1 cellular context compared by ENCODE assay signal in genomic region chr6:32977953-32978324, GRCh38.
A peak's percentile ranks its signal among the peaks of the same experiment; 100 is the strongest.
TF ChIP-seq lines count a peak whose summit lies in the region.

No MANE protein-coding gene starts in this region.

TF ChIP-seq in HEK293, 187 proteins besides CTCF, POLR2A, EP300 and RAD21 (continued from another document):
- TF ChIP-seq ZNF518A (tag by site-specific recombination; conservative IDR thresholded peaks at IDR 0.05; ENCODE audit: low read depth), result no peak
- peak; percentile 26; the same call in 1 of the 2 replicates for TF ChIP-seq KLF9 (tag by site-specific recombination; IDR thresholded peaks at IDR 0.05; ENCODE audit: low read depth)
- peak; percentile 49 for TF ChIP-seq ZNF366 (tag by site-specific recombination; conservative IDR thresholded peaks at IDR 0.05)
- TF ChIP-seq ZBTB17 (tag by site-specific recombination; IDR thresholded peaks at IDR 0.05), result no peak
- TF ChIP-seq ZNF510 (tag by site-specific recombination; IDR thresholded peaks at IDR 0.05; ENCODE audit: insufficient replicate concordance), result no peak
- TF ChIP-seq ZNF10 (tag by site-specific recombination; IDR thresholded peaks at IDR 0.05), result no peak
- TF ChIP-seq ZNF768 (tag by site-specific recombination; IDR thresholded peaks at IDR 0.05), result no peak
- no peak for TF ChIP-seq ZNF677 (tag by site-specific recombination; IDR thresholded peaks at IDR 0.05)
- TF ChIP-seq, protein P1, sequence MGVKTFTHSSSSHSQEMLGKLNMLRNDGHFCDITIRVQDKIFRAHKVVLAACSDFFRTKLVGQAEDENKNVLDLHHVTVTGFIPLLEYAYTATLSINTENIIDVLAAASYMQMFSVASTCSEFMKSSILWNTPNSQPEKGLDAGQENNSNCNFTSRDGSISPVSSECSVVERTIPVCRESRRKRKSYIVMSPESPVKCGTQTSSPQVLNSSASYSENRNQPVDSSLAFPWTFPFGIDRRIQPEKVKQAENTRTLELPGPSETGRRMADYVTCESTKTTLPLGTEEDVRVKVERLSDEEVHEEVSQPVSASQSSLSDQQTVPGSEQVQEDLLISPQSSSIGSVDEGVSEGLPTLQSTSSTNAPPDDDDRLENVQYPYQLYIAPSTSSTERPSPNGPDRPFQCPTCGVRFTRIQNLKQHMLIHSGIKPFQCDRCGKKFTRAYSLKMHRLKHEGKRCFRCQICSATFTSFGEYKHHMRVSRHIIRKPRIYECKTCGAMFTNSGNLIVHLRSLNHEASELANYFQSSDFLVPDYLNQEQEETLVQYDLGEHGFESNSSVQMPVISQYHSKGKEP (tag by site-specific recombination; IDR thresholded peaks at IDR 0.05), result no peak
- TF ChIP-seq, protein P2, sequence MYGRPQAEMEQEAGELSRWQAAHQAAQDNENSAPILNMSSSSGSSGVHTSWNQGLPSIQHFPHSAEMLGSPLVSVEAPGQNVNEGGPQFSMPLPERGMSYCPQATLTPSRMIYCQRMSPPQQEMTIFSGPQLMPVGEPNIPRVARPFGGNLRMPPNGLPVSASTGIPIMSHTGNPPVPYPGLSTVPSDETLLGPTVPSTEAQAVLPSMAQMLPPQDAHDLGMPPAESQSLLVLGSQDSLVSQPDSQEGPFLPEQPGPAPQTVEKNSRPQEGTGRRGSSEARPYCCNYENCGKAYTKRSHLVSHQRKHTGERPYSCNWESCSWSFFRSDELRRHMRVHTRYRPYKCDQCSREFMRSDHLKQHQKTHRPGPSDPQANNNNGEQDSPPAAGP (tag by site-specific recombination; IDR thresholded peaks at IDR 0.05), result no peak
- no peak for TF ChIP-seq GLIS2 (tag by site-specific recombination; IDR thresholded peaks at IDR 0.05)
- no peak for TF ChIP-seq ZNF449 (tag by site-specific recombination; IDR thresholded peaks at IDR 0.05)
- TF ChIP-seq ZNF341 (tag by site-specific recombination; IDR thresholded peaks at IDR 0.05; ENCODE audit: low read depth), result no peak
- 0 out of 2 replicates have a peak, but pooled peaks have one; percentile 11 for TF ChIP-seq EGR2 (tag by site-specific recombination; IDR thresholded peaks at IDR 0.05; ENCODE audit: low read depth)
- TF ChIP-seq ZNF37A (tag by site-specific recombination; IDR thresholded peaks at IDR 0.05), result no peak
- TF ChIP-seq KLF8 (tag by site-specific recombination; IDR thresholded peaks at IDR 0.05), result peak; percentile 42; the same call in 1 of the 2 replicates
- no peak for TF ChIP-seq ZNF335 (tag by site-specific recombination; conservative IDR thresholded peaks at IDR 0.05)
- TF ChIP-seq ZNF514 (tag by site-specific recombination; IDR thresholded peaks at IDR 0.05), result no peak
- TF ChIP-seq ZNF23 (tag by site-specific recombination; IDR thresholded peaks at IDR 0.05; ENCODE audit: borderline replicate concordance), result no peak
- no peak for TF ChIP-seq RBAK (tag by site-specific recombination; IDR thresholded peaks at IDR 0.05)
- TF ChIP-seq ZBTB21 (tag by site-specific recombination; IDR thresholded peaks at IDR 0.05), result no peak
- no peak for TF ChIP-seq ZNF521 (tag by site-specific recombination; IDR thresholded peaks at IDR 0.05)
- no peak for TF ChIP-seq ZNF174 (tag by site-specific recombination; IDR thresholded peaks at IDR 0.05)
- no peak for TF ChIP-seq ZNF280D (tag by site-specific recombination; IDR thresholded peaks at IDR 0.05)
- no peak for TF ChIP-seq ZNF280C (tag by site-specific recombination; IDR thresholded peaks at IDR 0.05)
- TF ChIP-seq ZNF707 (tag by site-specific recombination; IDR thresholded peaks at IDR 0.05), result no peak
- no peak for TF ChIP-seq KLF16 (tag by site-specific recombination; IDR thresholded peaks at IDR 0.05)
- TF ChIP-seq, protein P3, sequence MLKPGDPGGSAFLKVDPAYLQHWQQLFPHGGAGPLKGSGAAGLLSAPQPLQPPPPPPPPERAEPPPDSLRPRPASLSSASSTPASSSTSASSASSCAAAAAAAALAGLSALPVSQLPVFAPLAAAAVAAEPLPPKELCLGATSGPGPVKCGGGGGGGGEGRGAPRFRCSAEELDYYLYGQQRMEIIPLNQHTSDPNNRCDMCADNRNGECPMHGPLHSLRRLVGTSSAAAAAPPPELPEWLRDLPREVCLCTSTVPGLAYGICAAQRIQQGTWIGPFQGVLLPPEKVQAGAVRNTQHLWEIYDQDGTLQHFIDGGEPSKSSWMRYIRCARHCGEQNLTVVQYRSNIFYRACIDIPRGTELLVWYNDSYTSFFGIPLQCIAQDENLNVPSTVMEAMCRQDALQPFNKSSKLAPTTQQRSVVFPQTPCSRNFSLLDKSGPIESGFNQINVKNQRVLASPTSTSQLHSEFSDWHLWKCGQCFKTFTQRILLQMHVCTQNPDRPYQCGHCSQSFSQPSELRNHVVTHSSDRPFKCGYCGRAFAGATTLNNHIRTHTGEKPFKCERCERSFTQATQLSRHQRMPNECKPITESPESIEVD (tag by site-specific recombination; IDR thresholded peaks at IDR 0.05), result peak; percentile 30; the same call in 1 of the 2 replicates
- TF ChIP-seq BCL6B (tag by site-specific recombination; IDR thresholded peaks at IDR 0.05), result no peak
- TF ChIP-seq ZNF548 (tag by site-specific recombination; IDR thresholded peaks at IDR 0.05), result no peak
- no peak for TF ChIP-seq ZNF391 (tag by site-specific recombination; IDR thresholded peaks at IDR 0.05; ENCODE audit: borderline replicate concordance, low read depth)
- no peak for TF ChIP-seq ZNF629 (tag by site-specific recombination; IDR thresholded peaks at IDR 0.05)
- TF ChIP-seq HOXD13 (CRISPR knock-in tag; IDR thresholded peaks at IDR 0.05; ENCODE audit: borderline replicate concordance), result no peak
- TF ChIP-seq ZSCAN23 (tag by site-specific recombination; IDR thresholded peaks at IDR 0.05), result no peak
